22 cellular contexts compared by ENCODE assay signal in genomic region chr10:86725980-86726976, GRCh38. TPM values are rescaled to one million over a fixed set of nuclear protein-coding genes. Genes with fewer than 3 reads are reported as not detected.
"Had no signal": no experiment of that assay in that cellular context is flagged by ENCODE, and none has a peak within 500 bp of the region (broad histone marks: within the 10 kb centered on the region; RNA-seq: fewer than 3 reads in every experiment).

No MANE protein-coding gene starts in this region.

- H3K9me3 ChIP-seq: mucosa of descending colon, stomach, suprapubic skin, tibial nerve had no signal

- H3K27me3 ChIP-seq: stomach, suprapubic skin, tibial nerve had no signal

- ATAC-seq: foreskin keratinocyte; left lobe of liver; mucosa of descending colon; stimulated activated memory B cell treated with anti-CD40 and anti-IgM and Interleukin-4, amounts not matched to agents 10 μg/mL and 1 μg/mL and 100 μg/mL, for 72 hours; WTC11 had no signal

- H3K36me3 ChIP-seq: stomach, suprapubic skin, tibial nerve had no signal

- H3K27ac ChIP-seq: foreskin keratinocyte, skin epidermis, suprapubic skin, tibial nerve had no signal

- DNase-seq: activated gamma-delta T cell treated with Interleukin-2 at 50 U/mL for 16 hours; activated T-cell treated with anti-CD3 and anti-CD28 coated beads, Interleukin-2, amount 50 U/mL, for 1 hour; aorta; central memory CD4-positive, alpha-beta T cell; dermis blood vessel endothelial cell; effector CD8-positive, alpha-beta T cell; erythroblast; foreskin keratinocyte; kidney; mucosa of descending colon; naive B cell; nucleus accumbens; stimulated activated CD4-positive, alpha-beta T cell treated with anti-CD3 and anti-CD28 coated beads, Interleukin-2, amount 100 ng/mL, for 24 hours; stomach; T-helper 9 cell had no signal

- H3K4me3 ChIP-seq: mucosa of descending colon, skin epidermis, stomach, suprapubic skin, tibial nerve had no signal

- H3K4me1 ChIP-seq: foreskin keratinocyte, suprapubic skin, tibial nerve had no signal

RNA-seq across cellular contexts. Expression of gene LDB3, which starts 58.0 kb away (rescaled TPM):
- total RNA-seq: dermis blood vessel endothelial cell; foreskin keratinocyte; T-helper 1 cell treated with Interleukin-12 subunit alpha and Interleukin-12 subunit beta and Interleukin-4 antibody, amounts not matched to agents 30 ng/mL and 1 ng/mL, for 36 hours had no signal
- polyA plus RNA-seq: foreskin keratinocyte had no signal
